1 cellular context compared by ENCODE assay signal in genomic region chr12:80187660-80188090, GRCh38.
TF ChIP-seq lines count a peak whose summit lies in the region.

No MANE protein-coding gene starts in this region.

TF ChIP-seq in HEK293, 187 proteins besides CTCF, POLR2A, EP300 and RAD21 (continued from another document):
- TF ChIP-seq ZNF266 (tag by site-specific recombination; IDR thresholded peaks at IDR 0.05; ENCODE audit: low read depth) = no peak
- TF ChIP-seq ZNF785 (tag by site-specific recombination; IDR thresholded peaks at IDR 0.05) = no peak
- no peak for TF ChIP-seq KLF16 (tag by site-specific recombination; IDR thresholded peaks at IDR 0.05)
- TF ChIP-seq ZNF670 (tag by site-specific recombination; IDR thresholded peaks at IDR 0.05; ENCODE audit: low read depth) = no peak
